In the genomic region with DNA sequence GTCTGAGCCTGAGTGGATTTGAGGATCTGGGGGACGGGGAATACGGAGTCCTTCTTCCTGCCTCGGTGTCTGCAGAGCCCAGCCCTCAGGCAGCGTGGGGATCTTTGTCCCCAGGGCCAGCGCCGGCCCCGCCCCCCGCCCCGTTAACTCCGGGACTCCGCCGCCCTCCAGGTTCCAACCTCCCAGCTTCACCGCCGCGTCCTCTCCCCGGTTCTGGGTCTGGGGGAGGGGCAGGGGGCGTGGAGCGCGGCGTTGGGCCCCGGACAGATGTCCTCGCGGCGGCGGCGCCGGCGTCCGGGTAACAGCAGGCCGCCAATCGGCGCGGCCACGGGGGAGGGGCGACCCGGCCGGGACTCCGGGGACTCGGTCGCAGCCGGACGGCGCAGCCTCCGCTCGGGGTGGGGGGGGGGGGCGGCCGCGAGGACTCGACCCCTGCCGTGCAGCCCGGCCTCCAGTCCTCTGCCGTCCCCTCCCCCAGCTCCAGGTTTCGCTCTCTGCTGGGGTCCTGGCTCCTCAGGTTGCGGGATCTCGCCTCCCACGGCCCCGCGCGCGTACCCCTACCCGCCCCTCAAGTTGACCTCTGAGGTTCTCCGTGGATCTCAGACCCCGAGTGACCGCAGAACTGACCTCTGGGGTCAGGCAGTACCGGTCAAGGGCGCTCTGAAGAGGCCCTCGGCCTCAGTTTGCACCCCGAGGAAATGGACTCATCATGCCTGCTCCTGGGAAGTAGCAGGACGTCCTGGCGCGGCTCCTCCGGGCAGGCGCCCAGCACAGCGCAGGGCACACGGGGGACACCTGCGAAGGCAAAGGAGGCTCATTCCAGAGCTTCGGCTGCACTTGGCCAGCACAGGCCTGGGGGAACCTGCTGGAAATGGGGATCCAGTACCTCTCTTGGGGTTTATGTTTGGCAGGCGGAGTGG, we compare ENCODE assay signal across 9 cellular contexts. TPM values are rescaled to one million over a fixed set of nuclear protein-coding genes. Genes with fewer than 3 reads are reported as not detected.
DNase-seq lines count a peak whose midpoint lies in the region; ATAC-seq, FAIRE-seq and TF ChIP-seq lines count a peak whose summit lies in the region.
"Had no signal": no experiment of that assay in that cellular context is flagged by ENCODE, and none has a peak within 500 bp of the region (broad histone marks: within the 10 kb centered on the region; RNA-seq: fewer than 3 reads in every experiment).

No MANE protein-coding gene starts in this region.

- no peaks in the 10 kb centered on the region for H3K9me3 Mint-ChIP-seq in stimulated activated memory B cell treated with anti-CD40 and anti-IgM and Interleukin-4, amounts not matched to agents 10 μg/mL and 1 μg/mL and 100 μg/mL, for 72 hours

- no peak for TF ChIP-seq POLR2A in GM12878 (IDR thresholded peaks at IDR 0.05; ENCODE audit: low read depth, low read length)

- dilution Hi-C loops in keratinocyte (cut with MboI; ENCODE audit: extremely low pct_ligation_motif_present, low sequenced_read_pairs) = no loop called here

- SMC1A ChIA-PET in GM12878 (lab: Charles Lee; ENCODE audit: uncharacterized antibody, unreplicated experiment) = no interaction called here

- 26% methylated on average over 40 of the region's 78 CpGs for WGBS in GM12878 (ENCODE audit: insufficient coverage, insufficient replicate concordance, low lambda C conversion rate, missing lambda C conversion rate)

- H3K27ac ChIP-seq in GM12878 (ENCODE audit: control insufficient read depth, insufficient read depth) = no peak overlapping the region
- H3K27ac ChIP-seq in keratinocyte (ENCODE audit: control insufficient read depth, insufficient read depth, low read length) = no peak overlapping the region

- FAIRE-seq in GM12878 (lab: Jason Lieb, UNC) (no peak), keratinocyte (lab: Jason Lieb, UNC) (no peak)
- FAIRE-seq: A204.1 had no signal

- no peak for TF ChIP-seq EP300 in GM12878 (IDR thresholded peaks at IDR 0.05; ENCODE audit: borderline replicate concordance in 1 of 2, control insufficient read depth in 1 of 2, low read depth in 2 of 2, low read length in 2 of 2)

- DNase-seq in DMS53 (lab: John Stamatoyannopoulos, UW) (peak; percentile 35), DMS53 treated with DMSO at 0.1 percent for 48 hours (lab: John Stamatoyannopoulos, UW; ENCODE audit: unreplicated experiment) (no peak), GM12878 (ENCODE audit: low read depth, low spot score) (no peak), keratinocyte (ENCODE audit: low read depth, low spot score) (no peak), NCI-H526 (lab: John Stamatoyannopoulos, UW) (no peak), hypothalamus (lab: John Stamatoyannopoulos, UW) (no peak)

- no peaks in the 10 kb centered on the region for H3K36me3 Mint-ChIP-seq in stimulated activated memory B cell treated with anti-CD40 and anti-IgM and Interleukin-4, amounts not matched to agents 10 μg/mL and 1 μg/mL and 100 μg/mL, for 72 hours

- H3K27me3 ChIP-seq in GM12878 (replicated peaks in 1 of 2; ENCODE audit: control insufficient read depth in 2 of 2, insufficient read depth in 2 of 2, low read length in 1 of 2) = peaks cover 1 to 6% of the 10 kb centered on the region in 2 experiments; a peak in 2 of 4 replicates
- peaks cover 81% of the 10 kb centered on the region for H3K27me3 ChIP-seq in keratinocyte (ENCODE audit: control insufficient read depth, extremely low read depth, insufficient read depth, low read length)

- 0 out of 2 replicates have a peak overlapping the region, but pooled peaks have one; percentile 3 for H3K4me2 ChIP-seq in GM12878 (ENCODE audit: control insufficient read depth, insufficient read depth)
- peak overlapping the region; percentile 41 for H3K4me2 ChIP-seq in keratinocyte (ENCODE audit: control insufficient read depth, extremely low read depth, insufficient read depth, low read depth, low read length)

- H3K27me3 Mint-ChIP-seq in stimulated activated memory B cell treated with anti-CD40 and anti-IgM and Interleukin-4, amounts not matched to agents 10 μg/mL and 1 μg/mL and 100 μg/mL, for 72 hours = peaks cover 59% of the 10 kb centered on the region

- H3K9me1 ChIP-seq in keratinocyte (ENCODE audit: control insufficient read depth, extremely low read depth, insufficient read depth, low read length) = no peaks in the 10 kb centered on the region

- no peak for ATAC-seq in GM12878
- ATAC-seq in stimulated activated memory B cell treated with anti-CD40 and anti-IgM and Interleukin-4, amounts not matched to agents 10 μg/mL and 1 μg/mL and 100 μg/mL, for 72 hours = no peak
- ATAC-seq in GM21360 (IDR thresholded peaks at IDR 0.05; ENCODE audit: unreplicated experiment) = no peak

- H3K36me3 ChIP-seq in GM12878 (ENCODE audit: control insufficient read depth in 2 of 2, insufficient read depth in 2 of 2, low read length in 1 of 2) (no peaks in the 10 kb centered on the region), keratinocyte (ENCODE audit: control insufficient read depth in 2 of 2, extremely low read depth in 1 of 2, insufficient read depth in 2 of 2, low read length in 2 of 2) (no peaks in the 10 kb centered on the region)

- H3K4me1 ChIP-seq in GM12878 (ENCODE audit: control insufficient read depth, insufficient read depth, low read length) (no peaks in the 10 kb centered on the region), keratinocyte (ENCODE audit: control insufficient read depth, extremely low read depth, insufficient read depth, low read length) (peaks cover 2% of the 10 kb centered on the region)

- POLR2A ChIA-PET in GM12878 (lab: Charles Lee) = no interaction called here

- no peak for TF ChIP-seq RAD21 in GM12878 (IDR thresholded peaks at IDR 0.05; ENCODE audit: insufficient read depth, low read depth, low read length)

- H3K9ac ChIP-seq in GM12878 (ENCODE audit: control insufficient read depth, insufficient read depth, low read length) = no peak overlapping the region
- H3K9ac ChIP-seq in keratinocyte (ENCODE audit: control insufficient read depth, extremely low read depth, insufficient read depth, low read length) = no peak overlapping the region

- H3K4me1 Mint-ChIP-seq in stimulated activated memory B cell treated with anti-CD40 and anti-IgM and Interleukin-4, amounts not matched to agents 10 μg/mL and 1 μg/mL and 100 μg/mL, for 72 hours = peaks cover 29% of the 10 kb centered on the region

- no peaks in the 10 kb centered on the region for H4K20me1 ChIP-seq in GM12878 (ENCODE audit: control insufficient read depth, insufficient read depth)
- peaks cover 2% of the 10 kb centered on the region for H4K20me1 ChIP-seq in keratinocyte (ENCODE audit: control insufficient read depth, extremely low read depth, insufficient read depth, low read length)

- RAD21 ChIA-PET in GM12878 (lab: Charles Lee; ENCODE audit: unreplicated experiment) = no interaction called here

- H3K4me3 ChIP-seq in GM12878 = no peak overlapping the region
- H3K4me3 ChIP-seq in keratinocyte (ENCODE audit: control insufficient read depth in 2 of 3, extremely low read depth in 1 of 3, insufficient read depth in 2 of 3, low read depth in 1 of 3, low read length in 3 of 3) = no peak overlapping the region

- H2AFZ ChIP-seq in GM12878 (ENCODE audit: control insufficient read depth, low read depth, low read length) (no peak overlapping the region), keratinocyte (ENCODE audit: control insufficient read depth, low read length) (no peak overlapping the region)

- TF ChIP-seq CTCF in GM12878 (IDR thresholded peaks at IDR 0.05 in 2 of 3, conservative IDR thresholded peaks at IDR 0.05 in 1 of 3; ENCODE audit: control insufficient read depth in 2 of 3, extremely low read depth in 1 of 3, insufficient read depth in 1 of 3, low read depth in 3 of 3, low read length in 3 of 3) (no peak), keratinocyte (optimal IDR thresholded peaks at IDR 0.05 in 1 of 3, IDR thresholded peaks at IDR 0.05 in 1 of 3, conservative IDR thresholded peaks at IDR 0.05 in 1 of 3; ENCODE audit: extremely low read depth in 1 of 3, insufficient read depth in 2 of 3, low read length in 3 of 3) (no peak)

- H3K4me3 Mint-ChIP-seq in stimulated activated memory B cell treated with anti-CD40 and anti-IgM and Interleukin-4, amounts not matched to agents 10 μg/mL and 1 μg/mL and 100 μg/mL, for 72 hours = peak overlapping the region; percentile 39

- intact Hi-C loops in GM12878 (cut with micrococcal nuclease; ENCODE audit: unreplicated experiment) = loop anchor here (5.0 kb wide), 1 partner anchor 539 kb away; no protein-coding TSS in a partner anchor

- BruUV-seq in GM12878 (replicated peaks; lab: Mats Ljungman, UMichigan) = no TSS peak

- CTCF ChIA-PET in GM12878 (lab: Yijun Ruan, JAX) = no interaction called here

- H3K9me3 ChIP-seq in GM12878 (replicated peaks; ENCODE audit: control insufficient read depth, insufficient read depth, low read length) (no peaks in the 10 kb centered on the region), keratinocyte (ENCODE audit: control insufficient read depth, low read depth, low read length) (no peaks in the 10 kb centered on the region)

- in situ Hi-C loops in GM12878 (cut with MboI) = loop anchor here (10.0 kb wide), 1 partner anchor 547 kb away; no protein-coding TSS in a partner anchor

- no peak overlapping the region for H3K27ac Mint-ChIP-seq in stimulated activated memory B cell treated with anti-CD40 and anti-IgM and Interleukin-4, amounts not matched to agents 10 μg/mL and 1 μg/mL and 100 μg/mL, for 72 hours

- no peaks in the 10 kb centered on the region for H3K79me2 ChIP-seq in GM12878 (ENCODE audit: control insufficient read depth, insufficient read depth, low read length)
- H3K79me2 ChIP-seq in keratinocyte (ENCODE audit: control insufficient read depth, insufficient read depth, low read length) = no peaks in the 10 kb centered on the region

RNA-seq across cellular contexts. Expression of gene ELFN1, which starts 2.3 kb away (rescaled TPM):
- 0.15 TPM in 1 of 2 replicates, not detected in the other for total RNA-seq in GM12878 (2013; cell fraction: nucleolus; rRNA removed)
- total RNA-seq in GM12878 (2014; rRNA removed) = not detected in 2 replicates
- total RNA-seq in GM12878 (2014; rRNA removed; fragmentation: Illumina TruSeq; extraction: Trizol) = not detected in 2 replicates
- total RNA-seq in GM12878 (2021) = not detected in 2 replicates
- polyA plus RNA-seq in GM12878 (2011; ENCODE audit: low read depth) = not detected
- 0.04 TPM in 1 of 2 replicates, not detected in the other for polyA plus RNA-seq in GM12878 (2011; rRNA removed)
- polyA plus RNA-seq in GM12878 (2011; cell fraction: cytosol; rRNA removed) = 0.09 and 0.12 TPM in 2 replicates
- polyA plus RNA-seq in GM12878 (2011; cell fraction: nucleus; rRNA removed) = 0.03 and 0.12 TPM in 2 replicates
- 0.13 and 0.14 TPM in 2 replicates for polyA plus RNA-seq in GM12878 (2012)
- polyA plus RNA-seq in GM12878 (2014; fragmentation: Illumina TruSeq; extraction: Trizol) = not detected in 2 replicates
- polyA plus RNA-seq in GM12878 (2014; fragmentation: Nextera tagmentation; extraction: Ambion mirVana) = not detected
- 0.03 TPM in 1 of 2 replicates, not detected in the other for polyA plus RNA-seq in GM12878 (2014; rRNA removed)
- polyA plus RNA-seq in GM12878 (2016; fragmentation: Nextera tagmentation; extraction: Ambion mirVana) = not detected
- 0.15 and 0.22 TPM in 2 replicates for polyA minus RNA-seq in GM12878 (2011; rRNA and poly(A)+ RNA removed)
- polyA minus RNA-seq in GM12878 (2011; cell fraction: cytosol; rRNA and poly(A)+ RNA removed) = 0.40 TPM in 1 of 2 replicates, not detected in the other
- not detected in 2 replicates for polyA minus RNA-seq in GM12878 (2011; cell fraction: nucleus; rRNA and poly(A)+ RNA removed)
- 0.03 to 0.36 TPM in 2 of 3 replicates, not detected in the other for polyA plus RNA-seq in keratinocyte
- polyA plus RNA-seq in keratinocyte (2011; ENCODE audit: low read depth) = not detected
- 0.05 and 0.22 TPM in 2 replicates for polyA plus RNA-seq in keratinocyte (2011; cell fraction: cytosol; rRNA removed)
- 0.18 and 0.65 TPM in 2 replicates for polyA plus RNA-seq in keratinocyte (2011; cell fraction: nucleus; rRNA removed)
- polyA plus RNA-seq in keratinocyte (2012; ENCODE audit: low replicate concordance) = 0.03 and 0.13 TPM in 2 replicates
- polyA minus RNA-seq in keratinocyte = 0.13 to 0.23 TPM in 2 of 3 replicates, not detected in the other
- polyA minus RNA-seq in keratinocyte (2011; cell fraction: cytosol; rRNA and poly(A)+ RNA removed) = not detected
- polyA minus RNA-seq in keratinocyte (2011; cell fraction: nucleus; rRNA and poly(A)+ RNA removed) = 0.74 and 0.85 TPM in 2 replicates
